Comparison of ENCODE assay signal across 30 cellular contexts in genomic region chr17:2371183-2372130, GRCh38.
"Had no signal": no experiment of that assay in that cellular context is flagged by ENCODE, and none has a peak within 500 bp of the region (broad histone marks: within the 10 kb centered on the region; RNA-seq: fewer than 3 reads in every experiment).

No MANE protein-coding gene starts in this region.

- H3K4me1 Mint-ChIP-seq: naive thymus-derived CD8-positive, alpha-beta T cell; stimulated activated naive CD8-positive, alpha-beta T cell treated with anti-CD3 and anti-CD28 coated beads, Interleukin-15, amount 100 ng/mL, for 72 hours had no signal

- ATAC-seq: foreskin keratinocyte; gastroesophageal sphincter; heart left ventricle; left lung; naive thymus-derived CD8-positive, alpha-beta T cell; pancreas; sciatic nerve; upper lobe of right lung had no signal

- H3K27me3 Mint-ChIP-seq: naive thymus-derived CD8-positive, alpha-beta T cell; stimulated activated naive CD8-positive, alpha-beta T cell treated with anti-CD3 and anti-CD28 coated beads, Interleukin-15, amount 100 ng/mL, for 72 hours had no signal

- H3K9me3 Mint-ChIP-seq: naive thymus-derived CD8-positive, alpha-beta T cell; nephron progenitor cell; stimulated activated naive CD8-positive, alpha-beta T cell treated with anti-CD3 and anti-CD28 coated beads, Interleukin-15, amount 100 ng/mL, for 72 hours had no signal

- H3K9me3 ChIP-seq: esophagus muscularis mucosa, gastroesophageal sphincter, heart left ventricle, left lung, pancreas, suprapubic skin, transverse colon, upper lobe of right lung, uterus had no signal

- H3K27ac Mint-ChIP-seq: nephron progenitor cell had no signal

- H3K4me3 Mint-ChIP-seq: naive thymus-derived CD8-positive, alpha-beta T cell; nephron progenitor cell; stimulated activated naive CD8-positive, alpha-beta T cell treated with anti-CD3 and anti-CD28 coated beads, Interleukin-15, amount 100 ng/mL, for 72 hours had no signal

- FAIRE-seq: colon, kidney, pancreas had no signal

- H3K4me1 ChIP-seq: foreskin keratinocyte, pancreas, upper lobe of right lung, uterus had no signal

- H3K27ac ChIP-seq: epithelial cell of prostate, foreskin keratinocyte, heart left ventricle, hepatocyte, left lung, pancreas, suprapubic skin, transverse colon, upper lobe of right lung, uterus had no signal

- H3K4me2 ChIP-seq: hepatocyte, smooth muscle cell had no signal

- DNase-seq: dorsolateral prefrontal cortex; effector CD4-positive, alpha-beta T cell; foreskin keratinocyte; left cardiac atrium; left lung; mesendoderm; naive thymus-derived CD8-positive, alpha-beta T cell; nephron progenitor cell; occipital lobe; retina; stimulated activated CD4-positive, alpha-beta T cell treated with anti-CD3 and anti-CD28 coated beads, Interleukin-12 subunit alpha, Interleukin-12 subunit beta, amount 100 ng/mL, for 4 hours; stimulated activated CD4-positive, alpha-beta T cell treated with anti-CD3 and anti-CD28 coated beads, Interleukin-1b, Interleukin-23, amount 100 ng/mL, for 48 hours; stimulated activated CD4-positive, alpha-beta T cell treated with anti-CD3 and anti-CD28 coated beads, Interleukin-4, amount 100 ng/mL, for 1 hour; stimulated activated CD8-positive, alpha-beta memory T cell treated with anti-CD3 and anti-CD28 coated beads, Interleukin-4, amount 100 ng/mL, for 48 hours; stimulated activated naive CD4-positive, alpha-beta T cell; stimulated activated naive CD8-positive, alpha-beta T cell treated with anti-CD3 and anti-CD28 coated beads, Interleukin-15, amount 100 ng/mL, for 72 hours; transverse colon; upper lobe of right lung; uterus had no signal

- H3K4me3 ChIP-seq: dorsolateral prefrontal cortex, esophagus muscularis mucosa, gastroesophageal sphincter, heart left ventricle, hepatocyte, left lung, pancreas, smooth muscle cell, suprapubic skin, transverse colon, upper lobe of right lung, uterus had no signal
